12 cellular contexts compared by ENCODE assay signal in genomic region chr16:73735018-73735417, GRCh38.
DNase-seq lines count a peak whose midpoint lies in the region; ATAC-seq, FAIRE-seq and TF ChIP-seq lines count a peak whose summit lies in the region.
"Had no signal": no experiment of that assay in that cellular context is flagged by ENCODE, and none has a peak within 500 bp of the region (broad histone marks: within the 10 kb centered on the region; RNA-seq: fewer than 3 reads in every experiment).

No MANE protein-coding gene starts in this region.

- no peak overlapping the region for H3K4me3 ChIP-seq in Panc1 (ENCODE audit: low read depth in 2 of 2, low read length in 2 of 2)
- no peak overlapping the region for H3K4me3 ChIP-seq in fibroblast of villous mesenchyme (ENCODE audit: low read depth, low read length)
- H3K4me3 ChIP-seq: lung had no signal

- DNase-seq in Daoy (ENCODE audit: low read depth) (peak; percentile 70), HCEC 1CT (peak; percentile 62), Panc1 (ENCODE audit: low read depth, low spot score) (peak; percentile 10), fibroblast of villous mesenchyme (ENCODE audit: low read depth) (peak; percentile 76), ureter (ENCODE audit: low spot score) (no peak), midbrain (lab: John Stamatoyannopoulos, UW) (no peak), GM19239 (ENCODE audit: insufficient read length, low spot score) (no peak), 8988T (no peak)
- DNase-seq: DMS 273 treated with DMSO at 0.1 percent for 48 hours; stimulated activated naive B cell treated with anti-CD40 and anti-IgM and Interleukin-4, amounts not matched to agents 10 μg/mL and 1 μg/mL and 100 μg/mL, for 72 hours had no signal

- H3K4me1 ChIP-seq in Panc1 (ENCODE audit: control insufficient read depth, insufficient read depth, low read length), result no peaks in the 10 kb centered on the region

- BruUV-seq in Panc1 (replicated peaks; lab: Mats Ljungman, UMichigan), result no TSS peak

- no peak for TF ChIP-seq CTCF in Panc1 (IDR thresholded peaks at IDR 0.05)
- TF ChIP-seq CTCF in fibroblast of villous mesenchyme (IDR thresholded peaks at IDR 0.05; ENCODE audit: insufficient read depth, low read depth, low read length), result no peak

- FAIRE-seq in GM19239 (lab: Jason Lieb, UNC), result no peak

- no peak overlapping the region for H3K27ac ChIP-seq in Panc1 (ENCODE audit: low read length)
- H3K27ac ChIP-seq: HL-60 had no signal

- intact Hi-C loops in Panc1 (cut with micrococcal nuclease; ENCODE audit: unreplicated experiment), result no loop called here

- POLR2A ChIA-PET in Panc1 (lab: Charles Lee), result no interaction called here

- H3K36me3 ChIP-seq in Panc1 (ENCODE audit: control insufficient read depth, insufficient read depth, low read length), result no peaks in the 10 kb centered on the region

- ATAC-seq in Panc1, result peak; percentile 70; the same call in 1 of the 2 replicates

- CTCF ChIA-PET in Panc1 (lab: Charles Lee), result no interaction called here

- no peaks in the 10 kb centered on the region for H3K27me3 ChIP-seq in Panc1 (ENCODE audit: control insufficient read depth, insufficient read depth, low read length)

- in situ Hi-C loops in Panc1 (cut with HindIII; ENCODE audit: low pct_unique_long_range_greater_than_20kb, low sequenced_read_pairs), result no loop called here

- no peaks in the 10 kb centered on the region for H3K9me3 ChIP-seq in Panc1 (ENCODE audit: control insufficient read depth, insufficient read depth, low read depth, low read length)

Comparison
In these comparisons a context has a peak if more than half of its experiments do, and no peak if none do; other contexts are left out.
1. DNase-seq: peak in Daoy (single experiment), HCEC 1CT (single experiment), Panc1 (single experiment) and fibroblast of villous mesenchyme (single experiment); none in ureter (single experiment), midbrain (single experiment), GM19239 (single experiment) and 8988T (single experiment).